ENCODE assay signal across 8 cellular contexts in the genomic region with DNA sequence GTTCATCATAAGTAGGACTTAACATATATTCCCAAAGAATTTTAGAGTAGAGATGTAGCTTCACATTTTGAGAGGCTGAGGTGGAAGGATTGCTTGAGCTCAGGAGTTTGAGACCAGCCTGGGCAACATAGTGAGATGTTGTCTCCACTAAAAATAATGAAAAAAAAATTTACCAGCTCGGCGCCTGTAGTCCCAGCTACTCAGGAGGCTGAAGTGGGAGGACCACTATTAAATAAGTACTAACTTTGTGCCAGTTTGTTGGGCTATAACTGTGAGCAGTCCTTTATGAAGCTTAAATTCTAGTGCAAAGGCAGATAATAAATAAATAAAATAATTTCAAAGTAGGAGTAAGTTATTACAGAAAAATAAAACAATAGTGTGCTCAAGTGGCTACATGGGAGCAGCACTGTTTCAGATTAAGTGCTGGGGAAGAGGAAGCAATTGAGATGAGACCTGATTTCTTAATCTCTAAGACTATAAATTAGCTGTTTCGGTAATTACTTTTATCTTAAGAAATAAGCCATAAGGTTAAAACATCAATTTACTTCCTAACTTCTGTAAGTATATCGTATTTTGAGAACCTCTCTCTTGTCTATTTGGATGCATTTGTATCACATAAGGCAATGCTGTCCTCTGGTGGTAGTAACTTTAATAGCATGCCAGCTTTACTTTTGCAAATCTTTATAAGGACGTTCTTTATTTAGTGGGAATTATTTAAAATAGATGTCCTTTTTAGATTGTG.
DNase-seq lines count a peak whose midpoint lies in the region; ATAC-seq and TF ChIP-seq lines count a peak whose summit lies in the region.

No MANE protein-coding gene starts in this region.

- H3K27ac Mint-ChIP-seq in activated naive CD8-positive, alpha-beta T cell treated with anti-CD3 and anti-CD28 coated beads for 36 hours = no peak overlapping the region

- no peak overlapping the region for H3K4me3 Mint-ChIP-seq in activated naive CD8-positive, alpha-beta T cell treated with anti-CD3 and anti-CD28 coated beads for 36 hours

- H3K27ac ChIP-seq in C4-2B = no peak overlapping the region
- H3K27ac ChIP-seq in cardiac muscle cell = no peak overlapping the region

- no peaks in the 10 kb centered on the region for H3K27me3 Mint-ChIP-seq in activated naive CD8-positive, alpha-beta T cell treated with anti-CD3 and anti-CD28 coated beads for 36 hours

- peaks cover 8% of the 10 kb centered on the region for H3K4me1 Mint-ChIP-seq in activated naive CD8-positive, alpha-beta T cell treated with anti-CD3 and anti-CD28 coated beads for 36 hours

- peaks cover 6% of the 10 kb centered on the region for H3K36me3 Mint-ChIP-seq in activated naive CD8-positive, alpha-beta T cell treated with anti-CD3 and anti-CD28 coated beads for 36 hours

- H3K9me3 Mint-ChIP-seq in activated naive CD8-positive, alpha-beta T cell treated with anti-CD3 and anti-CD28 coated beads for 36 hours = no peaks in the 10 kb centered on the region

- H3K9me3 ChIP-seq in cardiac muscle cell (ENCODE audit: low read depth) = no peaks in the 10 kb centered on the region

- H3K27me3 ChIP-seq in cardiac muscle cell = no peaks in the 10 kb centered on the region

- TF ChIP-seq CTCF in C4-2B (conservative IDR thresholded peaks at IDR 0.05) = peak; percentile 100
- TF ChIP-seq CTCF in GM12873 (IDR thresholded peaks at IDR 0.05; ENCODE audit: insufficient read depth, low read depth, low read length, missing control alignments) = peak; percentile 82
- peak; percentile 93 for TF ChIP-seq CTCF in cardiac muscle cell (IDR thresholded peaks at IDR 0.05; ENCODE audit: low read depth, low read length)

- H3K4me3 ChIP-seq in cardiac muscle cell = no peak overlapping the region

- H3K4me1 ChIP-seq in cardiac muscle cell (ENCODE audit: low read depth) = no peaks in the 10 kb centered on the region

- DNase-seq in NCI-H2107 (lab: John Stamatoyannopoulos, UW) (peak; percentile 5), cardiac muscle cell (ENCODE audit: low read depth in 1 of 2, low spot score in 1 of 2) (peak; percentile 62 to 84), renal cortical epithelial cell (ENCODE audit: low read depth) (peak; percentile 82), occipital lobe (lab: John Stamatoyannopoulos, UW) (no peak)
- DNase-seq in activated naive CD8-positive, alpha-beta T cell treated with anti-CD3 and anti-CD28 coated beads for 36 hours = peak; percentile 5

- ATAC-seq in HG02938 (IDR thresholded peaks at IDR 0.05; ENCODE audit: unreplicated experiment) = peak; percentile 82

- H3K36me3 ChIP-seq in cardiac muscle cell = peaks cover 10% of the 10 kb centered on the region
